Comparison of ENCODE assay signal across 20 cellular contexts in the genomic region with DNA sequence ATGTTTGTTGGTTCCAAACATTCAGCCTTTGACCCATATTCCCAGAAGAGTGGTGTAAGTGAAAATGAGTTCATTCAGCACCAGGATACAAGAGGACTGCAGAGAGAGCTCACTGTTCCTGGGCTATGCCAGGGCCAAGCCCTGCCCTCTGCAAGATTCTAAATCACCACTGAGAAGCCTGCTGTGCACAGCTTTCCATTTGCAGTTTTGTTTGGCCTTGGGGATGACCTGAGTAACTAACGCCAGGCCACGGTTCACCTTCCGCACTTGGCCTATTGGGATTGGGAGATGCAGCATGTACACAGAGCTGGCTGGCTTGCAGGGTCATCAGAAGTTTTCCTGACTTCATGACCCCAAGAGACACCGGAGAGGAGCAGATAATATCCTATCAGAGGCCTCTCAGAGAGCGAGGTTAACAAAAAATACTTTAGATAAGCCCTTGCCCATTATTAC. TPM values are rescaled to one million over a fixed set of nuclear protein-coding genes. Genes with fewer than 3 reads are reported as not detected.
"Had no signal": no experiment of that assay in that cellular context is flagged by ENCODE, and none has a peak within 500 bp of the region (broad histone marks: within the 10 kb centered on the region; RNA-seq: fewer than 3 reads in every experiment).

No MANE protein-coding gene starts in this region.

- H3K27me3 ChIP-seq: ascending aorta, colonic mucosa, gastroesophageal sphincter, hepatocyte had no signal

- FAIRE-seq: bronchial epithelial cell, endothelial cell of umbilical vein had no signal

- H3K4me1 ChIP-seq: ascending aorta, colonic mucosa, gastroesophageal sphincter, prostate gland had no signal

- H3K4me3 ChIP-seq: ascending aorta, colonic mucosa, gastroesophageal sphincter, hepatocyte, prostate gland, thoracic aorta had no signal

- DNase-seq: activated CD8-positive, alpha-beta memory T cell treated with anti-CD3 and anti-CD28 coated beads, Interleukin-2, amount 50 U/mL, for 48 hours; activated CD8-positive, alpha-beta T cell treated with anti-CD3 and anti-CD28 coated beads, Interleukin-2, amount 10 ng/mL, durations not matched to agents 7 days and 5 days; activated naive CD8-positive, alpha-beta T cell treated with anti-CD3 and anti-CD28 coated beads, Interleukin-2, amount 10 ng/mL, durations not matched to agents 7 days and 5 days; colonic mucosa; effector CD4-positive, alpha-beta T cell; kidney glomerular epithelial cell; natural killer cell; stimulated activated CD4-positive, alpha-beta T cell treated with anti-CD3 and anti-CD28 coated beads, Interleukin-2, amount 100 ng/mL, for 48 hours; stimulated activated naive CD8-positive, alpha-beta T cell treated with anti-CD3 and anti-CD28 coated beads, Interleukin-15, amount 100 ng/mL, for 72 hours; T1000 had no signal

- H3K36me3 ChIP-seq: ascending aorta, colonic mucosa, gastroesophageal sphincter, prostate gland, thoracic aorta had no signal

- H3K27ac ChIP-seq: ascending aorta, colonic mucosa, gastroesophageal sphincter, hepatocyte, prostate gland, thoracic aorta, VCaP had no signal

- ATAC-seq: activated CD8-positive, alpha-beta T cell treated with anti-CD3 and anti-CD28 coated beads, Interleukin-2, amount 10 ng/mL, durations not matched to agents 7 days and 5 days; gastroesophageal sphincter; natural killer cell; stimulated activated naive CD8-positive, alpha-beta T cell treated with anti-CD3 and anti-CD28 coated beads, Interleukin-15, amount 100 ng/mL, for 72 hours had no signal

- H3K9me3 ChIP-seq: ascending aorta, colonic mucosa, gastroesophageal sphincter, prostate gland, thoracic aorta had no signal

RNA-seq across cellular contexts. Expression of gene GKN1, which starts 12.6 kb away (rescaled TPM):
- total RNA-seq: activated CD8-positive, alpha-beta T cell treated with anti-CD3 and anti-CD28 coated beads, Interleukin-2, amount 10 ng/mL, durations not matched to agents 7 days and 5 days; activated naive CD8-positive, alpha-beta T cell treated with anti-CD3 and anti-CD28 coated beads, Interleukin-2, amount 10 ng/mL, durations not matched to agents 7 days and 5 days; bronchial epithelial cell; colonic mucosa; endothelial cell of umbilical vein; lung microvascular endothelial cell; mucosa of gallbladder; natural killer cell; prostate gland had no signal
- polyA plus RNA-seq: endothelial cell of umbilical vein had no signal

RNA-seq across cellular contexts. Expression of gene ANTXR1, which starts 25.9 kb away (rescaled TPM):
- total RNA-seq: natural killer cell had no signal

RNA-seq across cellular contexts. Expression of gene GKN2, which starts 34.4 kb away (rescaled TPM):
- total RNA-seq: activated CD8-positive, alpha-beta T cell treated with anti-CD3 and anti-CD28 coated beads, Interleukin-2, amount 10 ng/mL, durations not matched to agents 7 days and 5 days; activated naive CD8-positive, alpha-beta T cell treated with anti-CD3 and anti-CD28 coated beads, Interleukin-2, amount 10 ng/mL, durations not matched to agents 7 days and 5 days; bronchial epithelial cell; endothelial cell of umbilical vein; gastroesophageal sphincter; hepatocyte; lung microvascular endothelial cell; mucosa of gallbladder; natural killer cell; prostate gland had no signal
- polyA plus RNA-seq: endothelial cell of umbilical vein, hepatocyte had no signal
